In the genomic region with DNA sequence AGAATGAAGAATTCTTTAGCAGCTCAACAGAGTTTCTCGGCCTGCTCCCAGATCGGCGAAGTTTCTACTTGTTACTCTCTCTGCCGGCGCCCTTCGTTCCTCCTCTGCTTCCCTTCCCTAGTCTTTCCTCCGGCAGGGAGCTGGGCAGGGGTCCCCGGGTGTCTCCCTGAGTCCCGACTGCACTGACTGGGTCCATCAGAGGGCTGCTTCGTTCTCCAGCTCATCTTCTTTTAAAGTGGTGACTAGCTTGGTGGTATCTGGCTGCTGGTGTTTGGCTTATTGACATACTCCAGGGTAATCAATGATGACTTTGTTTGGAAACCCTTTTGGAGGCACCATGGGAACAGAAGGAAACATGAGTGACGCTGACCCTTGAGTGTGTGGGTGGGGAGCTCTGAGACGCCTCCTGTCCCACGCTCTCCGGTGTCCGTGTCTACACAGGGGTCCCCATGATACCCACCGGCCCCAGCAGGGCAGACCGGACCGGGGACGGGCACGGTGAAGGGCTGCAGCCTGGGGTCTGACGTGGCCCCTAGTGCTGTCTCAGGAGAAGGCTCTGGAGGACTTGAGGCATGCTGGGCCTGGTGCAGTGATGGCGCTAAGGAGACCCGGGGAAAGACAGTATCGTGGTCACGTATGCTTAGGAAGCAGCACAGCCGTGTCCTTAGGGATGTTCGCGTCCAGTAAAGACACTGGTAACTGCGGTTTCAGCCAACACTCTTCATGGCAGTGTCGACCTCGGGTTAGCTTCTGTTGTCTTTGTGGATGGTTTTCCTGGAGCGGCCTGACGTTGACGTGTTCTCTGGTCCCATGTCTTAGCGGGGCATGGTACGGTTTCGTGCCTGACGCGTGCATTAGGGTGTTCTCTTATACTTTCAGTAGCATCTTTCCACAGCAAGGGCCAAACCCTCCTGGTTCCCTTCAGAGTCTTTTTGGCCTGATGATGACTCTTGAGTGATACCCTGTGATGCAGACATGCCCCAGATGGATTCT, we compare ENCODE assay signal across 2 cellular contexts.
TF ChIP-seq lines count a peak whose summit lies in the region.

No MANE protein-coding gene starts in this region.

TF ChIP-seq in liver, 16 proteins besides CTCF, POLR2A, EP300 and RAD21 (continued from another document):
- TF ChIP-seq, protein P1, sequence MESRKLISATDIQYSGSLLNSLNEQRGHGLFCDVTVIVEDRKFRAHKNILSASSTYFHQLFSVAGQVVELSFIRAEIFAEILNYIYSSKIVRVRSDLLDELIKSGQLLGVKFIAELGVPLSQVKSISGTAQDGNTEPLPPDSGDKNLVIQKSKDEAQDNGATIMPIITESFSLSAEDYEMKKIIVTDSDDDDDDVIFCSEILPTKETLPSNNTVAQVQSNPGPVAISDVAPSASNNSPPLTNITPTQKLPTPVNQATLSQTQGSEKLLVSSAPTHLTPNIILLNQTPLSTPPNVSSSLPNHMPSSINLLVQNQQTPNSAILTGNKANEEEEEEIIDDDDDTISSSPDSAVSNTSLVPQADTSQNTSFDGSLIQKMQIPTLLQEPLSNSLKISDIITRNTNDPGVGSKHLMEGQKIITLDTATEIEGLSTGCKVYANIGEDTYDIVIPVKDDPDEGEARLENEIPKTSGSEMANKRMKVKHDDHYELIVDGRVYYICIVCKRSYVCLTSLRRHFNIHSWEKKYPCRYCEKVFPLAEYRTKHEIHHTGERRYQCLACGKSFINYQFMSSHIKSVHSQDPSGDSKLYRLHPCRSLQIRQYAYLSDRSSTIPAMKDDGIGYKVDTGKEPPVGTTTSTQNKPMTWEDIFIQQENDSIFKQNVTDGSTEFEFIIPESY (IDR thresholded peaks at IDR 0.05): no peak
- TF ChIP-seq HNF4G (IDR thresholded peaks at IDR 0.05) (no peak), FOXA2 (IDR thresholded peaks at IDR 0.05) (peak; percentile 52)
- TF ChIP-seq, protein P2, sequence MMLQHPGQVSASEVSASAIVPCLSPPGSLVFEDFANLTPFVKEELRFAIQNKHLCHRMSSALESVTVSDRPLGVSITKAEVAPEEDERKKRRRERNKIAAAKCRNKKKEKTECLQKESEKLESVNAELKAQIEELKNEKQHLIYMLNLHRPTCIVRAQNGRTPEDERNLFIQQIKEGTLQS (IDR thresholded peaks at IDR 0.05): no peak

TF ChIP-seq in WTC11, 78 proteins besides CTCF, POLR2A, EP300 and RAD21 (continued from another document):
- TF ChIP-seq ERG (CRISPR knock-in tag; IDR thresholded peaks at IDR 0.05) (no peak), GTF2I (CRISPR knock-in tag; conservative IDR thresholded peaks at IDR 0.05) (no peak), NR1H2 (CRISPR knock-in tag; IDR thresholded peaks at IDR 0.05) (no peak), SMAD4 (CRISPR knock-in tag; IDR thresholded peaks at IDR 0.05) (no peak), ZNF121 (CRISPR knock-in tag; IDR thresholded peaks at IDR 0.05) (no peak), STAT6 (CRISPR knock-in tag; conservative IDR thresholded peaks at IDR 0.05; ENCODE audit: low read depth) (no peak), ZNF317 (CRISPR knock-in tag; IDR thresholded peaks at IDR 0.05; ENCODE audit: borderline replicate concordance, low read depth) (no peak), EMX1 (CRISPR knock-in tag; IDR thresholded peaks at IDR 0.05) (no peak), FOXP1 (CRISPR knock-in tag; IDR thresholded peaks at IDR 0.05; ENCODE audit: borderline replicate concordance) (no peak), ZNF232 (CRISPR knock-in tag; IDR thresholded peaks at IDR 0.05) (no peak), ETV6 (CRISPR knock-in tag; IDR thresholded peaks at IDR 0.05) (no peak), GABPB1 (CRISPR knock-in tag; IDR thresholded peaks at IDR 0.05) (no peak)
- TF ChIP-seq, protein P3, sequence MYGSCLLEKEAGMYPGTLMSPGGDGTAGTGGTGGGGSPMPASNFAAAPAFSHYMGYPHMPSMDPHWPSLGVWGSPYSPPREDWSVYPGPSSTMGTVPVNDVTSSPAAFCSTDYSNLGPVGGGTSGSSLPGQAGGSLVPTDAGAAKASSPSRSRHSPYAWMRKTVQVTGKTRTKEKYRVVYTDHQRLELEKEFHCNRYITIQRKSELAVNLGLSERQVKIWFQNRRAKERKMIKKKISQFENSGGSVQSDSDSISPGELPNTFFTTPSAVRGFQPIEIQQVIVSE (CRISPR knock-in tag; IDR thresholded peaks at IDR 0.05; ENCODE audit: borderline replicate concordance): no peak
- TF ChIP-seq, protein P4, sequence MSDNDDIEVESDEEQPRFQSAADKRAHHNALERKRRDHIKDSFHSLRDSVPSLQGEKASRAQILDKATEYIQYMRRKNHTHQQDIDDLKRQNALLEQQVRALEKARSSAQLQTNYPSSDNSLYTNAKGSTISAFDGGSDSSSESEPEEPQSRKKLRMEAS (CRISPR knock-in tag; IDR thresholded peaks at IDR 0.05): no peak
